Comparison of ENCODE assay signal across 12 cellular contexts in genomic region chr5:543351-543750, GRCh38. TPM values are rescaled to one million over a fixed set of nuclear protein-coding genes. Genes with fewer than 3 reads are reported as not detected.
DNase-seq lines count a peak whose midpoint lies in the region; ATAC-seq lines count a peak whose summit lies in the region.
"Had no signal": no experiment of that assay in that cellular context is flagged by ENCODE, and none has a peak within 500 bp of the region (broad histone marks: within the 10 kb centered on the region; RNA-seq: fewer than 3 reads in every experiment).

No MANE protein-coding gene starts in this region.

- H3K27me3 ChIP-seq in CD4-positive, CD25-positive, alpha-beta regulatory T cell (ENCODE audit: control insufficient read depth, insufficient read depth, low read length): no peaks in the 10 kb centered on the region

- no peaks in the 10 kb centered on the region for H3K36me3 ChIP-seq in CD4-positive, CD25-positive, alpha-beta regulatory T cell (ENCODE audit: control insufficient read depth, insufficient read depth, low read length)
- H3K36me3 ChIP-seq: esophagus muscularis mucosa, HAP-1, MG63 had no signal

- no peaks in the 10 kb centered on the region for H3K9me3 ChIP-seq in CD4-positive, CD25-positive, alpha-beta regulatory T cell (ENCODE audit: control insufficient read depth in 2 of 2, low read length in 2 of 2)
- no peaks in the 10 kb centered on the region for H3K9me3 ChIP-seq in T-helper 17 cell (ENCODE audit: control insufficient read depth, low read length, poor library complexity, severe bottlenecking)
- H3K9me3 ChIP-seq: esophagus muscularis mucosa, HAP-1, MG63 had no signal

- DNase-seq in CD4-positive, CD25-positive, alpha-beta regulatory T cell: no peak
- DNase-seq in T-helper 17 cell (no peak), naive B cell (no peak)
- DNase-seq: MG63, NCI-H2171 treated with DMSO at 0.1 percent for 48 hours had no signal

- H3K27ac Mint-ChIP-seq in CD4-positive, CD25-positive, alpha-beta regulatory T cell: peak overlapping the region in 2 of 3 donors; percentile 82 to 84
- H3K27ac Mint-ChIP-seq in T-helper 17 cell (peak overlapping the region; percentile 39), naive B cell (peak overlapping the region; percentile 91 to 98 (median 97))

- H3K27me3 Mint-ChIP-seq in CD4-positive, CD25-positive, alpha-beta regulatory T cell: no peaks in the 10 kb centered on the region
- H3K27me3 Mint-ChIP-seq in T-helper 17 cell: peaks cover 17% of the 10 kb centered on the region
- peaks cover 25 to 78% (median 32%) of the 10 kb centered on the region in 3 donors for H3K27me3 Mint-ChIP-seq in naive B cell

- no peak overlapping the region for H3K4me3 ChIP-seq in CD4-positive, CD25-positive, alpha-beta regulatory T cell (ENCODE audit: low read depth, low read length)
- H3K4me3 ChIP-seq: esophagus muscularis mucosa, HAP-1, MG63 had no signal

- no peak for ATAC-seq in CD4-positive, CD25-positive, alpha-beta regulatory T cell (ENCODE audit: low read depth in 2 of 2)
- ATAC-seq in GM19372 (IDR thresholded peaks at IDR 0.05; ENCODE audit: low read depth, unreplicated experiment) (peak; percentile 4), T-helper 17 cell (no peak), naive B cell (ENCODE audit: low read depth in 2 of 2) (peak in 1 of 2 donors; percentile 0), HG03139 (IDR thresholded peaks at IDR 0.05; ENCODE audit: unreplicated experiment) (no peak), HG03095 (IDR thresholded peaks at IDR 0.05; ENCODE audit: unreplicated experiment) (no peak), HG03565 (IDR thresholded peaks at IDR 0.05; ENCODE audit: unreplicated experiment) (no peak), GM19397 (IDR thresholded peaks at IDR 0.05; ENCODE audit: unreplicated experiment) (no peak)

- peaks cover 15% of the 10 kb centered on the region for H3K4me1 ChIP-seq in CD4-positive, CD25-positive, alpha-beta regulatory T cell (ENCODE audit: control insufficient read depth, insufficient read depth, low read length, poor library complexity, severe bottlenecking)
- H3K4me1 ChIP-seq: esophagus muscularis mucosa, HAP-1 had no signal

- no peaks in the 10 kb centered on the region for H3K9me3 Mint-ChIP-seq in CD4-positive, CD25-positive, alpha-beta regulatory T cell
- peaks cover 0 to 6% (median 3%) of the 10 kb centered on the region in 7 donors for H3K9me3 Mint-ChIP-seq in naive B cell

- H3K4me3 Mint-ChIP-seq in CD4-positive, CD25-positive, alpha-beta regulatory T cell: peak overlapping the region; percentile 48 to 82 (median 72)
- H3K4me3 Mint-ChIP-seq in T-helper 17 cell (peak overlapping the region; percentile 25), naive B cell (peak overlapping the region in 7 of 8 donors; percentile 40 to 85 (median 82))

- peak overlapping the region; percentile 60 for H3K27ac ChIP-seq in CD4-positive, CD25-positive, alpha-beta regulatory T cell (ENCODE audit: insufficient read depth, low read length, poor library complexity, severe bottlenecking)
- H3K27ac ChIP-seq: esophagus muscularis mucosa had no signal

- peaks cover 0 to 22% (median 6%) of the 10 kb centered on the region in 4 donors for H3K4me1 Mint-ChIP-seq in CD4-positive, CD25-positive, alpha-beta regulatory T cell
- peaks cover 7% of the 10 kb centered on the region for H3K4me1 Mint-ChIP-seq in T-helper 17 cell
- peaks cover 30 to 53% (median 37%) of the 10 kb centered on the region in 3 donors for H3K4me1 Mint-ChIP-seq in naive B cell

- no peaks in the 10 kb centered on the region for H3K36me3 Mint-ChIP-seq in CD4-positive, CD25-positive, alpha-beta regulatory T cell
- H3K36me3 Mint-ChIP-seq in T-helper 17 cell (ENCODE audit: low read depth) (no peaks in the 10 kb centered on the region), naive B cell (no peaks in the 10 kb centered on the region)

RNA-seq across cellular contexts. Expression of gene SLC9A3, which starts 19.1 kb away (rescaled TPM):
- 2.0 TPM for total RNA-seq in CD4-positive, CD25-positive, alpha-beta regulatory T cell
- 1 to 10 TPM; 2.6 to 3.1 (median 2.9) TPM for polyA plus RNA-seq in CD4-positive, CD25-positive, alpha-beta regulatory T cell
- 1 to 10 TPM; 1.1 to 1.6 TPM for total RNA-seq in T-helper 17 cell
- polyA plus RNA-seq in naive B cell (ENCODE audit: low read depth in 6 of 6): 1 to 10 TPM in 5 of 6 donors, under 1 TPM in 1; 0.84 to 2.1 (median 1.6) TPM

Comparison
In these comparisons a context has a peak if more than half of its experiments do, and no peak if none do; other contexts are left out.
1. H3K27ac Mint-ChIP-seq: peak in every context shown above with its lines; median percentile 97 in naive B cell; 83 in CD4-positive, CD25-positive, alpha-beta regulatory T cell; 39 in T-helper 17 cell.
2. H3K4me3 Mint-ChIP-seq: peak in every context shown above with its lines; median percentile 82 in naive B cell; 72 in CD4-positive, CD25-positive, alpha-beta regulatory T cell; 25 in T-helper 17 cell.